Comparison of ENCODE assay signal across 21 cellular contexts in the genomic region with DNA sequence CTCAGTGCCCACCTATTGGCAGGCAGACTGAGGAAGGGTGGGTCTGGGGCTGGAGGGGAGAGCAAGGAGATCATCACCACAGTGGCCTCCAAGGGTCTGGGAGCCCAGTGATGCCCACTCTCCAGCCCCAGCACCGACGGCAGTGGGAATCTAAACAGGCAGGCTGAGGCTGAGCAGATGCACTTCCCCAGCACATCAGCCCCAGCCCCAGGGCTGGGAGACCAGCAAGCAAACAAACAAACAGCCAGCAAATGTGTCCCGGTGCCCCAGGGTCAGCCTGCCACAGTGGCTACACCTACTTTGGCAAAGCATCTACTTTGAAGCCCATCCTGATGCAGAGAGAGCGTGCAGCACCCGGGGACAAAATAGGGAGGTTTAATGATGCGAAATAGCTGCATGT.
A peak's percentile ranks its signal among the peaks of the same experiment; 100 is the strongest.
DNase-seq lines count a peak whose midpoint lies in the region; TF ChIP-seq lines count a peak whose summit lies in the region.
"Had no signal": no experiment of that assay in that cellular context is flagged by ENCODE, and none has a peak within 500 bp of the region (broad histone marks: within the 10 kb centered on the region; RNA-seq: fewer than 3 reads in every experiment).

No MANE protein-coding gene starts in this region.

- DNase-seq in NCI-H2081 (lab: John Stamatoyannopoulos, UW) = peak; percentile 66 to 70
- DNase-seq in NCI-H2081 treated with DMSO at 0.1 percent for 48 hours (lab: John Stamatoyannopoulos, UW) = no peak
- peak; percentile 48 for DNase-seq in COLO668 (lab: John Stamatoyannopoulos, UW; ENCODE audit: unreplicated experiment)
- peak; percentile 30 for DNase-seq in H7
- DNase-seq in neural progenitor cell (ENCODE audit: low spot score) = no peak
- no peak for DNase-seq in CD4-positive, alpha-beta memory T cell
- DNase-seq in DMS53 (lab: John Stamatoyannopoulos, UW) = no peak
- DNase-seq: CD4-positive, CD25-positive, alpha-beta regulatory T cell; DMS 273 treated with DMSO at 0.1 percent for 48 hours; MM.1S; NCI-H1930; NCI-H2171 treated with DMSO at 0.1 percent for 48 hours; NCI-H446 treated with DMSO at 0.1 percent for 48 hours; PC-3; SJCRH30; T-helper 1 cell had no signal

- no peak overlapping the region for H3K4me3 ChIP-seq in H7 (ENCODE audit: insufficient read depth, low read depth, low read length)
- no peak overlapping the region for H3K4me3 ChIP-seq in neural progenitor cell
- no peak overlapping the region for H3K4me3 ChIP-seq in CD4-positive, alpha-beta memory T cell (ENCODE audit: low read length in 2 of 2)
- H3K4me3 ChIP-seq: BLaER1, SJCRH30 had no signal

- peak overlapping the region; percentile 32 for H3K4me2 ChIP-seq in neural progenitor cell
- H3K4me2 ChIP-seq: BLaER1, KMS-11 had no signal

- H3K36me3 Mint-ChIP-seq in neural progenitor cell = no peaks in the 10 kb centered on the region
- H3K36me3 Mint-ChIP-seq in CD4-positive, alpha-beta memory T cell = peaks cover 0 to 4% of the 10 kb centered on the region in 2 donors
- H3K36me3 Mint-ChIP-seq: CD4-positive, CD25-positive, alpha-beta regulatory T cell had no signal

- H3K27me3 Mint-ChIP-seq in neural progenitor cell (ENCODE audit: insufficient read depth, low read depth) = peaks cover 31% of the 10 kb centered on the region
- H3K27me3 Mint-ChIP-seq in CD4-positive, alpha-beta memory T cell = peaks cover 27 to 46% of the 10 kb centered on the region in 2 donors

- H3K36me3 ChIP-seq in H7 (replicated peaks; ENCODE audit: control insufficient read depth, insufficient read depth, low read length) (no peaks in the 10 kb centered on the region), neural progenitor cell (no peaks in the 10 kb centered on the region)
- H3K36me3 ChIP-seq in CD4-positive, alpha-beta memory T cell (ENCODE audit: insufficient read depth, low read length) = no peaks in the 10 kb centered on the region
- H3K36me3 ChIP-seq: BLaER1, SJCRH30 had no signal

- H3K27me3 ChIP-seq in H7 (ENCODE audit: control insufficient read depth, insufficient read depth, low read length) = peaks cover 5% of the 10 kb centered on the region
- no peaks in the 10 kb centered on the region for H3K27me3 ChIP-seq in neural progenitor cell
- peaks cover 4% of the 10 kb centered on the region for H3K27me3 ChIP-seq in CD4-positive, alpha-beta memory T cell (ENCODE audit: insufficient read depth, low read length)
- H3K27me3 ChIP-seq: SJCRH30 had no signal

- H3F3A ChIP-seq in neural progenitor cell (ENCODE audit: low read depth) = no peaks in the 10 kb centered on the region

- no peak overlapping the region for H3K27ac ChIP-seq in neural progenitor cell
- H3K27ac ChIP-seq in CD4-positive, alpha-beta memory T cell (ENCODE audit: low read depth, low read length) = no peak overlapping the region
- H3K27ac ChIP-seq: BLaER1, HL-60, KMS-11, SJCRH30 had no signal

- H3K4me1 ChIP-seq in neural progenitor cell = peaks cover 17% of the 10 kb centered on the region
- no peaks in the 10 kb centered on the region for H3K4me1 ChIP-seq in CD4-positive, alpha-beta memory T cell (ENCODE audit: insufficient read depth, low read length)
- H3K4me1 ChIP-seq: BLaER1, SJCRH30 had no signal

- intact Hi-C loops in CD4-positive, alpha-beta memory T cell (cut with micrococcal nuclease) = no loop called here

- POLR2A ChIA-PET in CD4-positive, alpha-beta memory T cell (lab: Charles Lee; ENCODE audit: partially characterized antibody) = no interaction called here

- CTCF ChIA-PET in CD4-positive, alpha-beta memory T cell (lab: Charles Lee; ENCODE audit: partially characterized antibody) = no interaction called here

- TF ChIP-seq CTCF in neural progenitor cell (IDR thresholded peaks at IDR 0.05) = no peak

- no peaks in the 10 kb centered on the region for H3K9me3 Mint-ChIP-seq in neural progenitor cell
- H3K9me3 Mint-ChIP-seq in CD4-positive, alpha-beta memory T cell = peaks cover 0 to 5% (median 1%) of the 10 kb centered on the region in 8 donors
- H3K9me3 Mint-ChIP-seq: T-helper 2 cell treated with Interferon-gamma antibody and Interleukin-4, amounts not matched to agents 5 μg/mL and 100 μg/mL, for 36 hours had no signal

- H3K9me3 ChIP-seq in neural progenitor cell (ENCODE audit: low read depth) = no peaks in the 10 kb centered on the region
- H3K9me3 ChIP-seq in CD4-positive, alpha-beta memory T cell (ENCODE audit: control insufficient read depth in 1 of 2, low read length in 2 of 2) = no peaks in the 10 kb centered on the region
- H3K9me3 ChIP-seq: BLaER1, SJCRH30 had no signal

- H3K4me3 Mint-ChIP-seq in neural progenitor cell = no peak overlapping the region
- H3K4me3 Mint-ChIP-seq in CD4-positive, alpha-beta memory T cell = no peak overlapping the region
- H3K4me3 Mint-ChIP-seq: CD4-positive, CD25-positive, alpha-beta regulatory T cell; T-helper 2 cell treated with Interferon-gamma antibody and Interleukin-4, amounts not matched to agents 5 μg/mL and 100 μg/mL, for 36 hours had no signal

- no peaks in the 10 kb centered on the region for H3K79me2 ChIP-seq in neural progenitor cell (ENCODE audit: low read depth)

- H3K4me1 Mint-ChIP-seq in neural progenitor cell = peaks cover 10% of the 10 kb centered on the region
- peaks cover 0 to 3% (median 0%) of the 10 kb centered on the region in 4 donors for H3K4me1 Mint-ChIP-seq in CD4-positive, alpha-beta memory T cell
- H3K4me1 Mint-ChIP-seq: CD4-positive, CD25-positive, alpha-beta regulatory T cell; IgD-negative memory B cell had no signal

- no peak overlapping the region for H3K9ac ChIP-seq in neural progenitor cell
- H3K9ac ChIP-seq: BLaER1, KMS-11 had no signal

- no peak overlapping the region for H2AFZ ChIP-seq in neural progenitor cell (replicated peaks)

- no peak overlapping the region for H3K27ac Mint-ChIP-seq in neural progenitor cell
- H3K27ac Mint-ChIP-seq in CD4-positive, alpha-beta memory T cell = no peak overlapping the region
- H3K27ac Mint-ChIP-seq: CD4-positive, CD25-positive, alpha-beta regulatory T cell; IgD-negative memory B cell; T-helper 2 cell treated with Interferon-gamma antibody and Interleukin-4, amounts not matched to agents 5 μg/mL and 100 μg/mL, for 36 hours had no signal

- H4K20me1 ChIP-seq in neural progenitor cell (ENCODE audit: low read depth) = peaks cover 4% of the 10 kb centered on the region

Comparison
In these comparisons a context has a peak if more than half of its experiments do, and no peak if none do; other contexts are left out.
1. DNase-seq: peak in NCI-H2081 (2 of 2), COLO668 (single experiment) and H7 (single experiment); none in NCI-H2081 treated with DMSO at 0.1 percent for 48 hours (single experiment), neural progenitor cell (single experiment), CD4-positive, alpha-beta memory T cell (0 of 5) and DMS53 (single experiment).